Comparison of ENCODE assay signal across 8 cellular contexts in the genomic region with DNA sequence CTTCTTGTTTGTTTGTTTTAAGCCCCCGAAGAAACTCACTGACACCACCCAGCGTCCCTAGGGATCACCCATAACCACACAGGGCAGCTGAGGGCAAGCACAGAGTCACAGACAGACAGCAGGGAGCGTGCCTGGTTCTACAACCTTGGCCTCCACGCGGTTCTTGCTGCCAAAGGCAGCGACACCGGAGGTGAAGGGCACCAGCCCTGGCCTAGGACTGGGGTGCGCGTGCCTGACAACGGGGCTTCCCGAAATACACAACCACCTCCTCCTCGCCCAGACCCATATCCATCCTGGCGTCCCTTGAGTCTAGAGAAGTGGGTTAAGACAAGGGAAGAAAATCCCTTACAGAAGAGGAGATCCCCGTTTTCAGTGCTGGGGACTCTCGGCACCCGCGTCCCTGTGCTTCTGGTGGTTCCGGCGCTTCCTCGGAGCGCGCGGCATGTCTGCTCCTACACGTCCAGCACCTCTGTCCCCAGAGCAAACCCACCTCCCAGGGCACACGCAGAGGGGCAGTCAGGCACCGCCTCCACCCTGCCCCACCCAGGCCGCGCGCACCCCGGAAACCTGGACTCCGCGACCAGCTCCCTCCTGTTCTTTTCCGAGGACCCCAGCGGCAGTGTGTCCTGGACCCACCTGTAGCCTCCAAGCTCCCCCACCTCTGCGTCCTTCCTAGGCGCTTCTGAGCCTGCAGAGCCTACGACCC. TPM values are rescaled to one million over a fixed set of nuclear protein-coding genes. Genes with fewer than 3 reads are reported as not detected.
DNase-seq lines count a peak whose midpoint lies in the region; ATAC-seq and TF ChIP-seq lines count a peak whose summit lies in the region.

No MANE protein-coding gene starts in this region.

- no peaks in the 10 kb centered on the region for H3K9me3 Mint-ChIP-seq in GM23338

- TF ChIP-seq POLR2A in gastroesophageal sphincter (IDR thresholded peaks at IDR 0.05) (peak in 1 of 2 donors; percentile 19), ovary (IDR thresholded peaks at IDR 0.05) (no peak)

- no peaks in the 10 kb centered on the region for H4K20me1 ChIP-seq in GM23338 (replicated peaks; ENCODE audit: insufficient read depth)

- peaks cover 41% of the 10 kb centered on the region for H3K4me1 ChIP-seq in GM23338 (ENCODE audit: insufficient read depth)
- peaks cover 16 to 73% (median 36%) of the 10 kb centered on the region in 3 donors for H3K4me1 ChIP-seq in gastroesophageal sphincter
- peaks cover 15% of the 10 kb centered on the region for H3K4me1 ChIP-seq in ovary (ENCODE audit: insufficient read depth)

- peaks cover 48% of the 10 kb centered on the region for H3K4me1 Mint-ChIP-seq in GM23338

- H3K9me3 ChIP-seq in gastroesophageal sphincter (no peaks in the 10 kb centered on the region), ovary (no peaks in the 10 kb centered on the region)

- peak overlapping the region; percentile 97 for H3K4me2 ChIP-seq in GM23338

- no peaks in the 10 kb centered on the region for H3K79me2 ChIP-seq in GM23338 (replicated peaks; ENCODE audit: insufficient read depth)

- DNase-seq in GM03348 (ENCODE audit: low spot score) (peak; percentile 57), GM23338 (ENCODE audit: low spot score) (peak; percentile 54), NCI-H69 (lab: John Stamatoyannopoulos, UW) (peak; percentile 63), ovary (peak; percentile 39 to 63 (median 59)), HuH-7 (ENCODE audit: low spot score) (no peak)
- peak; percentile 15 to 24 for DNase-seq in activated T-helper 1 cell treated with anti-CD3 and anti-CD28 coated beads, Interleukin-2, amount 50 U/mL, for 16 hours (ENCODE audit: low read depth in 1 of 2, low spot score in 1 of 2)

- no peak for TF ChIP-seq EP300 in gastroesophageal sphincter (IDR thresholded peaks at IDR 0.05)
- no peak for TF ChIP-seq EP300 in ovary (IDR thresholded peaks at IDR 0.05)

- no peaks in the 10 kb centered on the region for H3K9me2 ChIP-seq in GM23338 (ENCODE audit: insufficient read depth)

- H3K27me3 Mint-ChIP-seq in GM23338 (ENCODE audit: insufficient read depth, low read depth, poor library complexity) = peaks cover 44% of the 10 kb centered on the region

- no peak overlapping the region for H3K27ac ChIP-seq in GM23338 (ENCODE audit: low read depth)
- peak overlapping the region; percentile 74 to 96 (median 89) for H3K27ac ChIP-seq in gastroesophageal sphincter
- peak overlapping the region; percentile 63 to 68 for H3K27ac ChIP-seq in ovary

- H3K27ac Mint-ChIP-seq in GM23338 = no peak overlapping the region

- H2AFZ ChIP-seq in GM23338 = peak overlapping the region; percentile 99

- H3F3A ChIP-seq in GM23338 (replicated peaks; ENCODE audit: low read depth) = peaks cover 8% of the 10 kb centered on the region

- 2% methylated on average over 10 of the region's 37 CpGs; no CpG with 5 or more reads in 1 of the 2 donors for WGBS in gastroesophageal sphincter (ENCODE audit: low coverage in 1 of 2), 2 donors
- WGBS in ovary, 3 donors = 0 to 1% (median 0%) methylated on average over 36 to 37 of the region's 37 CpGs

- TF ChIP-seq CTCF in GM23338 (conservative IDR thresholded peaks at IDR 0.05; ENCODE audit: low read depth in 2 of 2) (no peak; a peak in 1 of 4 replicates), gastroesophageal sphincter (IDR thresholded peaks at IDR 0.05) (peak in 1 of 4 experiments; percentile 11), ovary (IDR thresholded peaks at IDR 0.05) (no peak)

- ATAC-seq in GM23338 (peak; percentile 49), gastroesophageal sphincter (peak; percentile 42), GM21576 (IDR thresholded peaks at IDR 0.05; ENCODE audit: unreplicated experiment) (no peak)

- intact Hi-C loops in ovary (cut with DNase I) = loop anchor here in 3 of 4 donors (10.0 kb wide), 5 partner anchors 58 to 218 kb away; no protein-coding TSS in a partner anchor

- no peaks in the 10 kb centered on the region for H3K36me3 Mint-ChIP-seq in GM23338 (ENCODE audit: low read depth)

- H3K36me3 ChIP-seq in GM23338 (ENCODE audit: insufficient read depth) (no peaks in the 10 kb centered on the region), gastroesophageal sphincter (no peaks in the 10 kb centered on the region), ovary (no peaks in the 10 kb centered on the region)

- peaks cover 53% of the 10 kb centered on the region for H3K27me3 ChIP-seq in GM23338 (ENCODE audit: insufficient read depth)
- H3K27me3 ChIP-seq in gastroesophageal sphincter = no peaks in the 10 kb centered on the region
- no peaks in the 10 kb centered on the region for H3K27me3 ChIP-seq in ovary

- H3K4me3 ChIP-seq in GM23338 = peak overlapping the region; percentile 91
- H3K4me3 ChIP-seq in gastroesophageal sphincter = peak overlapping the region; percentile 66 to 88
- peak overlapping the region; percentile 82 for H3K4me3 ChIP-seq in ovary

- H3K4me3 Mint-ChIP-seq in GM23338 = peak overlapping the region; percentile 86

TF ChIP-seq in GM23338, 12 proteins besides CTCF, POLR2A, EP300 and RAD21 (continues in another document):
- TF ChIP-seq CREB1 (CRISPR knock-in tag; IDR thresholded peaks at IDR 0.05; ENCODE audit: low read depth) = no peak
- no peak for TF ChIP-seq ZNF114 (CRISPR knock-in tag; IDR thresholded peaks at IDR 0.05)
- TF ChIP-seq, protein P1, sequence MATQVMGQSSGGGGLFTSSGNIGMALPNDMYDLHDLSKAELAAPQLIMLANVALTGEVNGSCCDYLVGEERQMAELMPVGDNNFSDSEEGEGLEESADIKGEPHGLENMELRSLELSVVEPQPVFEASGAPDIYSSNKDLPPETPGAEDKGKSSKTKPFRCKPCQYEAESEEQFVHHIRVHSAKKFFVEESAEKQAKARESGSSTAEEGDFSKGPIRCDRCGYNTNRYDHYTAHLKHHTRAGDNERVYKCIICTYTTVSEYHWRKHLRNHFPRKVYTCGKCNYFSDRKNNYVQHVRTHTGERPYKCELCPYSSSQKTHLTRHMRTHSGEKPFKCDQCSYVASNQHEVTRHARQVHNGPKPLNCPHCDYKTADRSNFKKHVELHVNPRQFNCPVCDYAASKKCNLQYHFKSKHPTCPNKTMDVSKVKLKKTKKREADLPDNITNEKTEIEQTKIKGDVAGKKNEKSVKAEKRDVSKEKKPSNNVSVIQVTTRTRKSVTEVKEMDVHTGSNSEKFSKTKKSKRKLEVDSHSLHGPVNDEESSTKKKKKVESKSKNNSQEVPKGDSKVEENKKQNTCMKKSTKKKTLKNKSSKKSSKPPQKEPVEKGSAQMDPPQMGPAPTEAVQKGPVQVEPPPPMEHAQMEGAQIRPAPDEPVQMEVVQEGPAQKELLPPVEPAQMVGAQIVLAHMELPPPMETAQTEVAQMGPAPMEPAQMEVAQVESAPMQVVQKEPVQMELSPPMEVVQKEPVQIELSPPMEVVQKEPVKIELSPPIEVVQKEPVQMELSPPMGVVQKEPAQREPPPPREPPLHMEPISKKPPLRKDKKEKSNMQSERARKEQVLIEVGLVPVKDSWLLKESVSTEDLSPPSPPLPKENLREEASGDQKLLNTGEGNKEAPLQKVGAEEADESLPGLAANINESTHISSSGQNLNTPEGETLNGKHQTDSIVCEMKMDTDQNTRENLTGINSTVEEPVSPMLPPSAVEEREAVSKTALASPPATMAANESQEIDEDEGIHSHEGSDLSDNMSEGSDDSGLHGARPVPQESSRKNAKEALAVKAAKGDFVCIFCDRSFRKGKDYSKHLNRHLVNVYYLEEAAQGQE (IDR thresholded peaks at IDR 0.05; ENCODE audit: unreplicated experiment) = no peak
- no peak for TF ChIP-seq NANOG (IDR thresholded peaks at IDR 0.05; ENCODE audit: borderline replicate concordance)
- TF ChIP-seq JUNB (IDR thresholded peaks at IDR 0.05; ENCODE audit: unreplicated experiment) = no peak
- TF ChIP-seq POLR2AphosphoS5 (IDR thresholded peaks at IDR 0.05; ENCODE audit: low read depth) = no peak
- TF ChIP-seq EZH2 (IDR thresholded peaks at IDR 0.05; ENCODE audit: low read depth, unreplicated experiment) = no peak
- TF ChIP-seq STAT1 (IDR thresholded peaks at IDR 0.05; ENCODE audit: unreplicated experiment) = no peak
- no peak for TF ChIP-seq ZNF331 (CRISPR knock-in tag; IDR thresholded peaks at IDR 0.05; ENCODE audit: low read depth)
- TF ChIP-seq EZH2phosphoT487 (IDR thresholded peaks at IDR 0.05; ENCODE audit: unreplicated experiment) = no peak

RNA-seq across cellular contexts. Expression of a gene that starts 0.9 kb away (rescaled TPM):
- total RNA-seq in GM23338 (2014; rRNA removed; shearing (Covaris generic)) = 6.8 and 7.2 TPM in 2 replicates
- polyA plus RNA-seq in GM23338 (2016; fragmentation: Nextera tagmentation; extraction: Ambion mirVana) = 3.3 and 4.6 TPM in 2 replicates
- 100 to 1,000 TPM in 1 of 4 donors, 10 to 100 TPM in 3; 30.6 to 110 (median 68.2) TPM for total RNA-seq in gastroesophageal sphincter
- 10 to 100 TPM; 25.2 to 52.4 (median 42.5) TPM for total RNA-seq in ovary
- polyA plus RNA-seq in ovary = 10 to 100 TPM; 61.5 to 63.1 TPM
